Comparison of ENCODE assay signal across 1 cellular context in genomic region chr11:57335343-57336110, GRCh38.
TF ChIP-seq lines count a peak whose summit lies in the region.

Gene SSRP1 (minus strand): TSS chr11:57335892. CDS start chr11:57335121, 771 bp downstream.

TF ChIP-seq in HepG2, 621 proteins besides CTCF, POLR2A, EP300 and RAD21 (continued from another document and continues in another):
- TF ChIP-seq ELF1 (CRISPR knock-in tag; IDR thresholded peaks at IDR 0.05) (peak; percentile 81), XRCC5 (optimal IDR thresholded peaks at IDR 0.05; ENCODE audit: low read length) (peak; percentile 82), NFAT5 (CRISPR knock-in tag; IDR thresholded peaks at IDR 0.05) (no peak), YEATS2 (CRISPR knock-in tag; IDR thresholded peaks at IDR 0.05; ENCODE audit: borderline replicate concordance) (peak; percentile 88), PATZ1 (CRISPR knock-in tag; IDR thresholded peaks at IDR 0.05) (peak; percentile 58), RARA (CRISPR knock-in tag; IDR thresholded peaks at IDR 0.05) (peak; percentile 29; the same call in 1 of the 2 replicates), ZC3H13 (CRISPR knock-in tag; IDR thresholded peaks at IDR 0.05) (0 out of 2 replicates have a peak, but pooled peaks have one; percentile 32), ZBTB20 (CRISPR knock-in tag; IDR thresholded peaks at IDR 0.05; ENCODE audit: borderline replicate concordance, low read depth) (0 out of 2 replicates have a peak, but pooled peaks have one; percentile 54), REPIN1 (CRISPR knock-in tag; IDR thresholded peaks at IDR 0.05; ENCODE audit: borderline replicate concordance, low read depth) (peak; percentile 31; the same call in 1 of the 2 replicates), ZNF350 (CRISPR knock-in tag; IDR thresholded peaks at IDR 0.05; ENCODE audit: borderline replicate concordance, low read depth) (0 out of 2 replicates have a peak, but pooled peaks have one; percentile 48), E2F5 (CRISPR knock-in tag; conservative IDR thresholded peaks at IDR 0.05) (peak; percentile 54; the same call in 1 of the 2 replicates), FOXP4 (CRISPR knock-in tag; IDR thresholded peaks at IDR 0.05) (peak; percentile 70), ATF4 (CRISPR knock-in tag; IDR thresholded peaks at IDR 0.05) (peak in 1 of 2 experiments; percentile 72; a peak in 2 of 4 replicates), POLR2G (IDR thresholded peaks at IDR 0.05; ENCODE audit: low read depth, low read length) (peak; percentile 79), ISX (CRISPR knock-in tag; conservative IDR thresholded peaks at IDR 0.05) (no peak), ZFP41 (CRISPR knock-in tag; IDR thresholded peaks at IDR 0.05; ENCODE audit: borderline replicate concordance) (0 out of 2 replicates have a peak, but pooled peaks have one; percentile 40), HNRNPLL (IDR thresholded peaks at IDR 0.05; ENCODE audit: low read depth, low read length, poor library complexity, severe bottlenecking) (peak; percentile 23), KMT2B (CRISPR knock-in tag; IDR thresholded peaks at IDR 0.05) (peak; percentile 86; the same call in 1 of the 2 replicates), ZNF749 (CRISPR knock-in tag; IDR thresholded peaks at IDR 0.05; ENCODE audit: borderline replicate concordance) (peak; percentile 53; the same call in 1 of the 2 replicates), ZNF605 (CRISPR knock-in tag; IDR thresholded peaks at IDR 0.05) (peak; percentile 35; the same call in 1 of the 2 replicates), SMAD3 (CRISPR knock-in tag; IDR thresholded peaks at IDR 0.05) (0 out of 2 replicates have a peak, but pooled peaks have one; percentile 18), KLF12 (CRISPR knock-in tag; IDR thresholded peaks at IDR 0.05; ENCODE audit: borderline replicate concordance) (0 out of 2 replicates have a peak, but pooled peaks have one; percentile 43), GATAD1 (CRISPR knock-in tag; IDR thresholded peaks at IDR 0.05) (peak; percentile 92), ZNF431 (CRISPR knock-in tag; IDR thresholded peaks at IDR 0.05; ENCODE audit: borderline replicate concordance, low read depth) (no peak), FOSL2 (CRISPR knock-in tag; IDR thresholded peaks at IDR 0.05) (peak; percentile 53), ZNF232 (CRISPR knock-in tag; IDR thresholded peaks at IDR 0.05; ENCODE audit: borderline replicate concordance) (0 out of 2 replicates have a peak, but pooled peaks have one; percentile 46), ZNF180 (CRISPR knock-in tag; IDR thresholded peaks at IDR 0.05; ENCODE audit: borderline replicate concordance, low read depth) (no peak), ZNF414 (CRISPR knock-in tag; IDR thresholded peaks at IDR 0.05) (peak; percentile 83), ZNF777 (CRISPR knock-in tag; IDR thresholded peaks at IDR 0.05) (no peak; the same call in 1 of the 2 replicates), DDIT3 (CRISPR knock-in tag; IDR thresholded peaks at IDR 0.05) (no peak), ZNF792 (CRISPR knock-in tag; IDR thresholded peaks at IDR 0.05) (0 out of 2 replicates have a peak, but pooled peaks have one; percentile 12), NFYB (CRISPR knock-in tag; IDR thresholded peaks at IDR 0.05) (peak; percentile 27; the same call in 1 of the 2 replicates), GABPB1 (CRISPR knock-in tag; IDR thresholded peaks at IDR 0.05) (peak; percentile 93), CEBPG (CRISPR knock-in tag; IDR thresholded peaks at IDR 0.05) (peak; percentile 10; the same call in 1 of the 2 replicates), SRF (IDR thresholded peaks at IDR 0.05; ENCODE audit: low read depth, low read length) (0 out of 2 replicates have a peak, but pooled peaks have one; percentile 12), HMGXB3 (CRISPR knock-in tag; IDR thresholded peaks at IDR 0.05; ENCODE audit: borderline replicate concordance) (peak; percentile 43; the same call in 1 of the 2 replicates), ZFX (CRISPR knock-in tag; IDR thresholded peaks at IDR 0.05; ENCODE audit: low read depth) (peak; percentile 60), ZNF7 (CRISPR knock-in tag; IDR thresholded peaks at IDR 0.05) (no peak), ETS1 (CRISPR knock-in tag; IDR thresholded peaks at IDR 0.05) (peak; percentile 42; the same call in 1 of the 2 replicates), SPEN (CRISPR knock-in tag; IDR thresholded peaks at IDR 0.05; ENCODE audit: low read depth) (peak; percentile 85; the same call in 1 of the 2 replicates), ZNF768 (CRISPR knock-in tag; IDR thresholded peaks at IDR 0.05) (0 out of 2 replicates have a peak, but pooled peaks have one; percentile 11), FOXK1 (CRISPR knock-in tag; IDR thresholded peaks at IDR 0.05; ENCODE audit: borderline replicate concordance, low read depth) (peak; percentile 59; the same call in 1 of the 2 replicates), MEIS2 (CRISPR knock-in tag; IDR thresholded peaks at IDR 0.05) (peak; percentile 7; the same call in 1 of the 2 replicates), TOE1 (CRISPR knock-in tag; IDR thresholded peaks at IDR 0.05) (0 out of 2 replicates have a peak, but pooled peaks have one; percentile 24), MXI1 (IDR thresholded peaks at IDR 0.05; ENCODE audit: borderline replicate concordance, low read depth, low read length) (peak; percentile 46; the same call in 1 of the 3 replicates)
